ENCODE assay signal across 9 cellular contexts in genomic region chr6:43990627-43991619, GRCh38.
DNase-seq lines count a peak whose midpoint lies in the region; ATAC-seq and TF ChIP-seq lines count a peak whose summit lies in the region.
"Had no signal": no experiment of that assay in that cellular context is flagged by ENCODE, and none has a peak within 500 bp of the region (broad histone marks: within the 10 kb centered on the region; RNA-seq: fewer than 3 reads in every experiment).

No MANE protein-coding gene starts in this region.

- peak; percentile 97 for DNase-seq in H4 (ENCODE audit: low spot score)
- DNase-seq in SHP77 (lab: John Stamatoyannopoulos, UW), result peak; percentile 33 to 59
- DNase-seq in left cardiac atrium, result no peak
- peak; percentile 36 for DNase-seq in sigmoid colon
- DNase-seq in epidermal melanocyte (ENCODE audit: insufficient read length, low spot score), result no peak
- DNase-seq in activated T-helper 1 cell treated with anti-CD3 and anti-CD28 coated beads, Interleukin-12 subunit alpha, Interleukin-12 subunit beta, Interleukin-2, Interleukin-4 antibody, amounts not matched to agents 30 ng/mL and 10 ng/mL and 1 ng/mL, durations not matched to agents 14 hours and 24 hours and 36 hours (ENCODE audit: low spot score), result no peak
- no peak for DNase-seq in glutamatergic neuron
- DNase-seq: NCI-H1694 treated with DMSO at 0.1 percent for 48 hours had no signal

- H3K4me1 ChIP-seq in sigmoid colon, result peaks cover 0 to 20% (median 16%) of the 10 kb centered on the region in 4 donors

- peak overlapping the region; percentile 45 to 77 (median 72) for H3K27ac ChIP-seq in sigmoid colon

- TF ChIP-seq EP300 in sigmoid colon (IDR thresholded peaks at IDR 0.05), result no peak

- H3K4me1 Mint-ChIP-seq in activated T-helper 1 cell treated with anti-CD3 and anti-CD28 coated beads, Interleukin-12 subunit alpha, Interleukin-12 subunit beta, Interleukin-2, Interleukin-4 antibody, amounts not matched to agents 30 ng/mL and 10 ng/mL and 1 ng/mL, durations not matched to agents 14 hours and 24 hours and 36 hours (ENCODE audit: low read depth), result no peaks in the 10 kb centered on the region
- H3K4me1 Mint-ChIP-seq in glutamatergic neuron (ENCODE audit: low read depth, unreplicated experiment), result peaks cover 2% of the 10 kb centered on the region

- no peaks in the 10 kb centered on the region for H3K36me3 ChIP-seq in sigmoid colon

- peak; percentile 7 to 14 for ATAC-seq in left cardiac atrium
- ATAC-seq in GM18867 (IDR thresholded peaks at IDR 0.05; ENCODE audit: unreplicated experiment), result no peak

- WGBS in sigmoid colon, 2 donors, result 40 to 60% methylated on average over 18 of the region's 18 CpGs

- H3K27me3 ChIP-seq in sigmoid colon, result no peaks in the 10 kb centered on the region

- intact Hi-C loops in left cardiac atrium (cut with DNase I), result no loop called here
- intact Hi-C loops in sigmoid colon (cut with DNase I), result no loop called here
- intact Hi-C loops in activated T-helper 1 cell treated with anti-CD3 and anti-CD28 coated beads, Interleukin-12 subunit alpha, Interleukin-12 subunit beta, Interleukin-2, Interleukin-4 antibody, amounts not matched to agents 30 ng/mL and 10 ng/mL and 1 ng/mL, durations not matched to agents 14 hours and 24 hours and 36 hours (cut with micrococcal nuclease), result no loop called here

- H3K4me3 ChIP-seq in sigmoid colon, result no peak overlapping the region

- no peaks in the 10 kb centered on the region for H3K9me3 Mint-ChIP-seq in activated T-helper 1 cell treated with anti-CD3 and anti-CD28 coated beads, Interleukin-12 subunit alpha, Interleukin-12 subunit beta, Interleukin-2, Interleukin-4 antibody, amounts not matched to agents 30 ng/mL and 10 ng/mL and 1 ng/mL, durations not matched to agents 14 hours and 24 hours and 36 hours
- H3K9me3 Mint-ChIP-seq in glutamatergic neuron (ENCODE audit: unreplicated experiment), result peaks cover 9% of the 10 kb centered on the region

- no peaks in the 10 kb centered on the region for H3K36me3 Mint-ChIP-seq in activated T-helper 1 cell treated with anti-CD3 and anti-CD28 coated beads, Interleukin-12 subunit alpha, Interleukin-12 subunit beta, Interleukin-2, Interleukin-4 antibody, amounts not matched to agents 30 ng/mL and 10 ng/mL and 1 ng/mL, durations not matched to agents 14 hours and 24 hours and 36 hours (ENCODE audit: low read depth)
- H3K36me3 Mint-ChIP-seq in glutamatergic neuron (ENCODE audit: unreplicated experiment), result peaks cover 4% of the 10 kb centered on the region

- no peaks in the 10 kb centered on the region for H3K9me3 ChIP-seq in sigmoid colon

- no peak overlapping the region for H3K4me3 Mint-ChIP-seq in activated T-helper 1 cell treated with anti-CD3 and anti-CD28 coated beads, Interleukin-12 subunit alpha, Interleukin-12 subunit beta, Interleukin-2, Interleukin-4 antibody, amounts not matched to agents 30 ng/mL and 10 ng/mL and 1 ng/mL, durations not matched to agents 14 hours and 24 hours and 36 hours
- H3K4me3 Mint-ChIP-seq in glutamatergic neuron (ENCODE audit: unreplicated experiment), result no peak overlapping the region

- no peak overlapping the region for H3K27ac Mint-ChIP-seq in activated T-helper 1 cell treated with anti-CD3 and anti-CD28 coated beads, Interleukin-12 subunit alpha, Interleukin-12 subunit beta, Interleukin-2, Interleukin-4 antibody, amounts not matched to agents 30 ng/mL and 10 ng/mL and 1 ng/mL, durations not matched to agents 14 hours and 24 hours and 36 hours
- H3K27ac Mint-ChIP-seq in glutamatergic neuron (ENCODE audit: unreplicated experiment), result no peak overlapping the region

- peaks cover 3% of the 10 kb centered on the region for H3K27me3 Mint-ChIP-seq in activated T-helper 1 cell treated with anti-CD3 and anti-CD28 coated beads, Interleukin-12 subunit alpha, Interleukin-12 subunit beta, Interleukin-2, Interleukin-4 antibody, amounts not matched to agents 30 ng/mL and 10 ng/mL and 1 ng/mL, durations not matched to agents 14 hours and 24 hours and 36 hours (ENCODE audit: insufficient read depth)
- peaks cover 5% of the 10 kb centered on the region for H3K27me3 Mint-ChIP-seq in glutamatergic neuron (ENCODE audit: unreplicated experiment)

- no peak for TF ChIP-seq CTCF in sigmoid colon (IDR thresholded peaks at IDR 0.05)
- no peak for TF ChIP-seq CTCF in glutamatergic neuron (IDR thresholded peaks at IDR 0.05; ENCODE audit: partially characterized antibody, unreplicated experiment)

- TF ChIP-seq POLR2A in sigmoid colon (IDR thresholded peaks at IDR 0.05), result no peak

Comparison
In these comparisons a context has a peak if more than half of its experiments do, and no peak if none do; other contexts are left out.
1. DNase-seq: peak in H4 (single experiment), SHP77 (2 of 2) and sigmoid colon (single experiment); none in left cardiac atrium (single experiment), epidermal melanocyte (single experiment), activated T-helper 1 cell treated with anti-CD3 and anti-CD28 coated beads, Interleukin-12 subunit alpha, Interleukin-12 subunit beta, Interleukin-2, Interleukin-4 antibody, amounts not matched to agents 30 ng/mL and 10 ng/mL and 1 ng/mL, durations not matched to agents 14 hours and 24 hours and 36 hours (single experiment) and glutamatergic neuron (single experiment).